2 cellular contexts compared by ENCODE assay signal in the genomic region with DNA sequence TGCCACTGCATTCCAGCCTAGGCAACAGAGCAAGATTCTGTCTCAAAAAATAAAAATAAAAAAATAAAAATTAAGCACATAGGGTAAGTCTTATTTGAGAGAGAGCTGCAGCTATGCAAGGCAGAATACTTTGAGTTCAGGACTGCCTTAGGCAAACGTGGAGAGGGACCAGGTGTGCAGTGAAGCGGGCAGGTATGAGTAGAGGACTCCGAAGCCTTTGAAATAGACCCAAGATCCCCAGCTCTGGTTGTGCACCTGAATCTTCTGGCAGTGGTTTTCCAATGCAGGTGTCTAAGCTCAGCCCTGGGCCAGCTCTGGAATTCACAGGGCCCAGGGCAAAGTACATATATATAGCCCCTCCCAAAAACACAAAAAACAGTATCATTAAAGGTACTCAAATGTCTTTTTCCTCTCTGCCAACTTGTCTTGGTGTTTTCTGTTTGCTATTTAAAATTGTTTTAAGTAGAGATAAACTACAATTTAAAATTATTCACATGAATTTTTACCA.
TF ChIP-seq lines count a peak whose summit lies in the region.

No MANE protein-coding gene starts in this region.

TF ChIP-seq in HepG2, 621 proteins besides CTCF, POLR2A, EP300 and RAD21:
- no peak for TF ChIP-seq PPARG (CRISPR knock-in tag; conservative IDR thresholded peaks at IDR 0.05)
- TF ChIP-seq ZNF496 (CRISPR knock-in tag; IDR thresholded peaks at IDR 0.05; ENCODE audit: insufficient replicate concordance): no peak
- TF ChIP-seq ZFP41 (CRISPR knock-in tag; IDR thresholded peaks at IDR 0.05; ENCODE audit: borderline replicate concordance): no peak
- no peak for TF ChIP-seq RFX5 (IDR thresholded peaks at IDR 0.05; ENCODE audit: low read depth, low read length)
- TF ChIP-seq, protein P1, sequence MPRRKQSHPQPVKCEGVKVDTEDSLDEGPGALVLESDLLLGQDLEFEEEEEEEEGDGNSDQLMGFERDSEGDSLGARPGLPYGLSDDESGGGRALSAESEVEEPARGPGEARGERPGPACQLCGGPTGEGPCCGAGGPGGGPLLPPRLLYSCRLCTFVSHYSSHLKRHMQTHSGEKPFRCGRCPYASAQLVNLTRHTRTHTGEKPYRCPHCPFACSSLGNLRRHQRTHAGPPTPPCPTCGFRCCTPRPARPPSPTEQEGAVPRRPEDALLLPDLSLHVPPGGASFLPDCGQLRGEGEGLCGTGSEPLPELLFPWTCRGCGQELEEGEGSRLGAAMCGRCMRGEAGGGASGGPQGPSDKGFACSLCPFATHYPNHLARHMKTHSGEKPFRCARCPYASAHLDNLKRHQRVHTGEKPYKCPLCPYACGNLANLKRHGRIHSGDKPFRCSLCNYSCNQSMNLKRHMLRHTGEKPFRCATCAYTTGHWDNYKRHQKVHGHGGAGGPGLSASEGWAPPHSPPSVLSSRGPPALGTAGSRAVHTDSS (CRISPR knock-in tag; conservative IDR thresholded peaks at IDR 0.05): no peak
- no peak for TF ChIP-seq TBL1XR1 (IDR thresholded peaks at IDR 0.05; ENCODE audit: borderline replicate concordance, low read length, partially characterized antibody)
- TF ChIP-seq STAG1 (CRISPR knock-in tag; IDR thresholded peaks at IDR 0.05): no peak
- TF ChIP-seq HMG20B (CRISPR knock-in tag; conservative IDR thresholded peaks at IDR 0.05): no peak

TF ChIP-seq in H1, 55 proteins besides CTCF, POLR2A, EP300 and RAD21:
- TF ChIP-seq HDAC2 (IDR thresholded peaks at IDR 0.05; ENCODE audit: borderline replicate concordance in 1 of 2, low read depth in 2 of 2, low read length in 2 of 2) (no peak), JUND (IDR thresholded peaks at IDR 0.05; ENCODE audit: low read length) (no peak), KDM4A (IDR thresholded peaks at IDR 0.05; ENCODE audit: low read depth, low read length, severe bottlenecking) (no peak), SP1 (IDR thresholded peaks at IDR 0.05; ENCODE audit: low read depth, low read length) (no peak), CBX8 (IDR thresholded peaks at IDR 0.05; ENCODE audit: borderline replicate concordance, low read depth, low read length) (no peak), CEBPB (IDR thresholded peaks at IDR 0.05; ENCODE audit: low read depth, low read length) (no peak), KDM5A (IDR thresholded peaks at IDR 0.05; ENCODE audit: low read length) (no peak), TCF12 (IDR thresholded peaks at IDR 0.05; ENCODE audit: low read depth, low read length) (no peak), BRCA1 (IDR thresholded peaks at IDR 0.05; ENCODE audit: low read depth, low read length) (no peak), EZH2 (IDR thresholded peaks at IDR 0.05; ENCODE audit: low read depth, low read length, severe bottlenecking) (no peak), RNF2 (IDR thresholded peaks at IDR 0.05; ENCODE audit: borderline replicate concordance, low read depth, low read length, missing control alignments, poor library complexity, severe bottlenecking) (no peak), CREB1 (IDR thresholded peaks at IDR 0.05) (no peak)
TF ChIP-seq in H1: peak in this region for 0.
